In genomic region chrX:109840585-109840984, GRCh38 we compare ENCODE assay signal across 9 cellular contexts.
A peak's percentile ranks its signal among the peaks of the same experiment; 100 is the strongest.
DNase-seq lines count a peak whose midpoint lies in the region; ATAC-seq and TF ChIP-seq lines count a peak whose summit lies in the region.
"Had no signal": no experiment of that assay in that cellular context is flagged by ENCODE, and none has a peak within 500 bp of the region (broad histone marks: within the 10 kb centered on the region; RNA-seq: fewer than 3 reads in every experiment).

No MANE protein-coding gene starts in this region.

- peak; percentile 63 to 72 for ATAC-seq in activated naive CD4-positive, alpha-beta T cell treated with anti-CD3 and anti-CD28 coated beads, Interleukin-2, amount 50 U/mL, for 72 hours
- peak; percentile 61 for ATAC-seq in activated T-helper 17 cell treated with anti-CD3 and anti-CD28 coated beads, Interleukin-2, amount 50 U/mL, for 72 hours (replicated peaks)
- peak; percentile 94 for ATAC-seq in upper lobe of right lung
- ATAC-seq in GM19351 (IDR thresholded peaks at IDR 0.05; ENCODE audit: unreplicated experiment), result no peak
- no peak for ATAC-seq in HG03442 (IDR thresholded peaks at IDR 0.05; ENCODE audit: unreplicated experiment)

- no peaks in the 10 kb centered on the region for H3K4me1 Mint-ChIP-seq in activated T-helper 17 cell treated with anti-CD3 and anti-CD28 coated beads, Interleukin-2, amount 50 U/mL, for 72 hours
- H3K4me1 Mint-ChIP-seq: natural killer cell had no signal

- peak; percentile 6 to 55 for DNase-seq in activated naive CD4-positive, alpha-beta T cell treated with anti-CD3 and anti-CD28 coated beads, Interleukin-2, amount 50 U/mL, for 72 hours (ENCODE audit: low spot score in 2 of 2)
- DNase-seq in activated naive CD4-positive, alpha-beta T cell treated with anti-CD3 and anti-CD28 coated beads, Interleukin-2, amount 50 U/mL, for 16 hours, result no peak
- DNase-seq in iris pigment epithelial cell (ENCODE audit: low read depth) (peak; percentile 94), upper lobe of right lung (no peak), DMS79 (lab: John Stamatoyannopoulos, UW) (no peak)
- DNase-seq: natural killer cell had no signal

- H3K4me3 ChIP-seq in upper lobe of right lung, result no peak overlapping the region

- H3K9me3 ChIP-seq in upper lobe of right lung, result no peaks in the 10 kb centered on the region

- no peaks in the 10 kb centered on the region for H3K4me1 ChIP-seq in upper lobe of right lung

- no peak for TF ChIP-seq CTCF in upper lobe of right lung (IDR thresholded peaks at IDR 0.05)

- H3K27ac Mint-ChIP-seq in activated naive CD4-positive, alpha-beta T cell treated with anti-CD3 and anti-CD28 coated beads, Interleukin-2, amount 50 U/mL, for 72 hours, result no peak overlapping the region
- H3K27ac Mint-ChIP-seq in activated T-helper 17 cell treated with anti-CD3 and anti-CD28 coated beads, Interleukin-2, amount 50 U/mL, for 72 hours, result no peak overlapping the region
- H3K27ac Mint-ChIP-seq: natural killer cell had no signal

- no peaks in the 10 kb centered on the region for H3K27me3 Mint-ChIP-seq in activated T-helper 17 cell treated with anti-CD3 and anti-CD28 coated beads, Interleukin-2, amount 50 U/mL, for 72 hours

- no peak overlapping the region for H3K4me3 Mint-ChIP-seq in activated T-helper 17 cell treated with anti-CD3 and anti-CD28 coated beads, Interleukin-2, amount 50 U/mL, for 72 hours
- H3K4me3 Mint-ChIP-seq: natural killer cell had no signal

- no peaks in the 10 kb centered on the region for H3K27me3 ChIP-seq in upper lobe of right lung

- H3K27ac ChIP-seq in upper lobe of right lung, result no peak overlapping the region

- H3K9me3 Mint-ChIP-seq in activated naive CD4-positive, alpha-beta T cell treated with anti-CD3 and anti-CD28 coated beads, Interleukin-2, amount 50 U/mL, for 72 hours, result no peaks in the 10 kb centered on the region
- no peaks in the 10 kb centered on the region for H3K9me3 Mint-ChIP-seq in activated T-helper 17 cell treated with anti-CD3 and anti-CD28 coated beads, Interleukin-2, amount 50 U/mL, for 72 hours
- H3K9me3 Mint-ChIP-seq: natural killer cell had no signal

- no peaks in the 10 kb centered on the region for H3K36me3 Mint-ChIP-seq in activated naive CD4-positive, alpha-beta T cell treated with anti-CD3 and anti-CD28 coated beads, Interleukin-2, amount 50 U/mL, for 72 hours
- H3K36me3 Mint-ChIP-seq in activated T-helper 17 cell treated with anti-CD3 and anti-CD28 coated beads, Interleukin-2, amount 50 U/mL, for 72 hours (ENCODE audit: low read depth), result no peaks in the 10 kb centered on the region
- H3K36me3 Mint-ChIP-seq: natural killer cell had no signal

- intact Hi-C loops in upper lobe of right lung (cut with DNase I), result no loop called here

- H3K36me3 ChIP-seq in upper lobe of right lung, result no peaks in the 10 kb centered on the region

Comparison
In these comparisons a context has a peak if more than half of its experiments do, and no peak if none do; other contexts are left out.
1. DNase-seq: peak in activated naive CD4-positive, alpha-beta T cell treated with anti-CD3 and anti-CD28 coated beads, Interleukin-2, amount 50 U/mL, for 72 hours (2 of 2) and iris pigment epithelial cell (single experiment); none in activated naive CD4-positive, alpha-beta T cell treated with anti-CD3 and anti-CD28 coated beads, Interleukin-2, amount 50 U/mL, for 16 hours (single experiment), upper lobe of right lung (single experiment) and DMS79 (single experiment).
2. ATAC-seq: peak in activated naive CD4-positive, alpha-beta T cell treated with anti-CD3 and anti-CD28 coated beads, Interleukin-2, amount 50 U/mL, for 72 hours (2 of 2), activated T-helper 17 cell treated with anti-CD3 and anti-CD28 coated beads, Interleukin-2, amount 50 U/mL, for 72 hours (single experiment) and upper lobe of right lung (single experiment); none in GM19351 (single experiment) and HG03442 (single experiment).